In genomic region chr1:20343149-20343936, GRCh38 we compare ENCODE assay signal across 10 cellular contexts. TPM values are rescaled to one million over a fixed set of nuclear protein-coding genes. Genes with fewer than 3 reads are reported as not detected.
A peak's percentile ranks its signal among the peaks of the same experiment; 100 is the strongest.
DNase-seq lines count a peak whose midpoint lies in the region; ATAC-seq and TF ChIP-seq lines count a peak whose summit lies in the region.
"Had no signal": no experiment of that assay in that cellular context is flagged by ENCODE, and none has a peak within 500 bp of the region (broad histone marks: within the 10 kb centered on the region; RNA-seq: fewer than 3 reads in every experiment).

No MANE protein-coding gene starts in this region.

- ATAC-seq in GM18861 (IDR thresholded peaks at IDR 0.05; ENCODE audit: unreplicated experiment): no peak

- H3K27ac ChIP-seq in cardiac muscle cell: no peak overlapping the region

- no peaks in the 10 kb centered on the region for H3K36me3 ChIP-seq in GM06990 (ENCODE audit: control insufficient read depth, insufficient read depth, low read length)
- H3K36me3 ChIP-seq in cardiac muscle cell: no peaks in the 10 kb centered on the region

- no peaks in the 10 kb centered on the region for H3K9me3 ChIP-seq in cardiac muscle cell (ENCODE audit: low read depth)

- H3K27me3 ChIP-seq in GM06990 (replicated peaks; ENCODE audit: control insufficient read depth, insufficient read depth, low read length) (no peaks in the 10 kb centered on the region; the same call in 1 of the 2 replicates), cardiac muscle cell (peaks cover 15% of the 10 kb centered on the region)

- DNase-seq in GM06990 (ENCODE audit: extremely low read depth, insufficient read length) (peak; percentile 47), T-helper 1 cell (peak in 3 of 5 donors; percentile 14 to 27 (median 26)), cardiac muscle cell (ENCODE audit: low read depth in 1 of 2, low spot score in 1 of 2) (peak in 1 of 2 donors; percentile 61), retina (peak; percentile 82), Kasumi-1 (lab: John Stamatoyannopoulos, UW) (no peak), NOMO-1 treated with DMSO at 0.1 percent for 48 hours (lab: John Stamatoyannopoulos, UW; ENCODE audit: unreplicated experiment) (no peak), NCI-H1694 treated with DMSO at 0.1 percent for 48 hours (lab: John Stamatoyannopoulos, UW) (no peak)

- H3K4me3 ChIP-seq in GM06990 (replicated peaks; ENCODE audit: low read depth, low read length) (no peak overlapping the region), cardiac muscle cell (peak overlapping the region; percentile 14)

- TF ChIP-seq CTCF in GM06990 (IDR thresholded peaks at IDR 0.05; ENCODE audit: insufficient read depth, low read length, poor library complexity, severe bottlenecking): no peak
- TF ChIP-seq CTCF in cardiac muscle cell (IDR thresholded peaks at IDR 0.05; ENCODE audit: low read depth, low read length): no peak

- no peaks in the 10 kb centered on the region for H3K4me1 ChIP-seq in cardiac muscle cell (ENCODE audit: low read depth)

RNA-seq across cellular contexts. Expression of gene VWA5B1, which starts 52.7 kb away (rescaled TPM):
- total RNA-seq in cardiac muscle cell: 0.27 and 0.39 TPM in 2 replicates
- 0.37 TPM in 1 of 2 replicates, not detected in the other for polyA plus RNA-seq in cardiac muscle cell
- total RNA-seq: HT1080; T-helper 1 cell treated with Interleukin-12 subunit alpha and Interleukin-12 subunit beta and Interleukin-4 antibody, amounts not matched to agents 30 ng/mL and 1 ng/mL, for 36 hours had no signal

Comparison
In these comparisons a context has a peak if more than half of its experiments do, and no peak if none do; other contexts are left out.
1. DNase-seq: peak in GM06990 (single experiment), T-helper 1 cell (3 of 5) and retina (single experiment); none in Kasumi-1 (0 of 2), NOMO-1 treated with DMSO at 0.1 percent for 48 hours (single experiment) and NCI-H1694 treated with DMSO at 0.1 percent for 48 hours (single experiment).